8 cellular contexts compared by ENCODE assay signal in the genomic region with DNA sequence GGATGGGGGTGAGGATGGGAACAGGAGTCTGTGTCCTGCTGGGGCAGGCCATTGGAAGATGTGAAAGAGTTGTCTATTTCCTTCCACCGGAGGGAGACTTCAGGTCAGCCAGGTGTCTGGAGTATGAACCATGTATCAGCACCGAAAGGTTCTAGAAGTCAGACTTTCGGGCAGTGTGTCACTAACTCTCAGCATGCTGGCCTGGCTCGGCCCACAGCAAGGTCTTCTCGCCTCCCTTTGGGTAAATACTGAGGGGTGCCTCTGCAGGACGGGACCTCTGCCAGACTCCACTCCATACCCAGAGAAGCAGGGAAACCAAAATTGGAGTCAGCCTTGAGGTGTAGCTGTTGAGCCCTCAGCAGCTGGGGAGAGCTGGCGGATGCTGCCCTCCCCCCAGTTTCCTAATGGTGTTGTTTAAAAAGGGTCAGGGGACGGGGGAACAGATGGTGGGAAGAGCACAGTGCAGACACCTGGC. TPM values are rescaled to one million over a fixed set of nuclear protein-coding genes. Genes with fewer than 3 reads are reported as not detected.
DNase-seq lines count a peak whose midpoint lies in the region; ATAC-seq lines count a peak whose summit lies in the region.

No MANE protein-coding gene starts in this region.

- no peaks in the 10 kb centered on the region for H3K36me3 ChIP-seq in CD8-positive, alpha-beta memory T cell (ENCODE audit: insufficient read depth, low read length)

- no peak for DNase-seq in CD8-positive, alpha-beta memory T cell
- DNase-seq in T-helper 17 cell, result no peak
- no peak for DNase-seq in memory B cell (ENCODE audit: low spot score in 2 of 2)
- DNase-seq in glomerular visceral epithelial cell (ENCODE audit: extremely low spot score), result no peak
- no peak for DNase-seq in Kasumi-1 (lab: John Stamatoyannopoulos, UW)
- no peak for DNase-seq in stimulated activated CD4-positive, alpha-beta T cell treated with anti-CD3 and anti-CD28 coated beads, Interleukin-12 subunit alpha, Interleukin-12 subunit beta, amount 100 ng/mL, for 4 hours

- H3K9me3 ChIP-seq in CD8-positive, alpha-beta memory T cell (ENCODE audit: low read length), result no peaks in the 10 kb centered on the region
- no peaks in the 10 kb centered on the region for H3K9me3 ChIP-seq in T-helper 17 cell (ENCODE audit: control insufficient read depth, low read length, poor library complexity, severe bottlenecking)

- POLR2A ChIA-PET in CD8-positive, alpha-beta memory T cell (lab: Charles Lee), result interaction anchor here (1.3 to 1.8 kb wide), 2 partner anchors 9 to 137 kb away, joined by 3 to 4 read pairs; no protein-coding TSS in a partner anchor

- peak overlapping the region; percentile 37 to 97 (median 78) for H3K27ac Mint-ChIP-seq in CD8-positive, alpha-beta memory T cell
- H3K27ac Mint-ChIP-seq in T-helper 17 cell (peak overlapping the region; percentile 73), memory B cell (peak overlapping the region; percentile 95)

- ATAC-seq in GM21825 (IDR thresholded peaks at IDR 0.05; ENCODE audit: unreplicated experiment) (peak; percentile 25), T-helper 17 cell (no peak), memory B cell (ENCODE audit: low read depth) (peak; percentile 7), GM19463 (IDR thresholded peaks at IDR 0.05; ENCODE audit: unreplicated experiment) (no peak)

- H3K4me3 Mint-ChIP-seq in CD8-positive, alpha-beta memory T cell, result peak overlapping the region; percentile 86 to 98 (median 94)
- H3K4me3 Mint-ChIP-seq in T-helper 17 cell (peak overlapping the region; percentile 94), memory B cell (peak overlapping the region; percentile 99)

- H3K36me3 Mint-ChIP-seq in CD8-positive, alpha-beta memory T cell, result peaks cover 0 to 4% (median 0%) of the 10 kb centered on the region in 3 donors
- H3K36me3 Mint-ChIP-seq in T-helper 17 cell (ENCODE audit: low read depth) (peaks cover 2% of the 10 kb centered on the region), memory B cell (peaks cover 38% of the 10 kb centered on the region)

- no peaks in the 10 kb centered on the region for H3K9me3 Mint-ChIP-seq in CD8-positive, alpha-beta memory T cell
- no peaks in the 10 kb centered on the region for H3K9me3 Mint-ChIP-seq in memory B cell

- CTCF ChIA-PET in CD8-positive, alpha-beta memory T cell (lab: Charles Lee), result interaction anchor here (0.8 to 1.4 kb wide), 4 partner anchors 9 to 41 kb away, joined by 3 to 4 read pairs (median 4); no protein-coding TSS in a partner anchor

- peak overlapping the region; percentile 65 for H3K4me3 ChIP-seq in CD8-positive, alpha-beta memory T cell (ENCODE audit: low read length)

- peaks cover 37% of the 10 kb centered on the region for H3K4me1 ChIP-seq in CD8-positive, alpha-beta memory T cell (ENCODE audit: insufficient read depth, low read length)

- H3K27me3 ChIP-seq in CD8-positive, alpha-beta memory T cell (ENCODE audit: insufficient read depth, low read length, poor library complexity, severe bottlenecking), result no peaks in the 10 kb centered on the region

- peak overlapping the region; percentile 13 for H3K27ac ChIP-seq in CD8-positive, alpha-beta memory T cell (ENCODE audit: low read depth, low read length)

- H3K4me1 Mint-ChIP-seq in CD8-positive, alpha-beta memory T cell, result peaks cover 58 to 73% (median 65%) of the 10 kb centered on the region in 3 donors
- H3K4me1 Mint-ChIP-seq in T-helper 17 cell (peaks cover 34% of the 10 kb centered on the region), memory B cell (peaks cover 49% of the 10 kb centered on the region)

- H3K27me3 Mint-ChIP-seq in CD8-positive, alpha-beta memory T cell, result peaks cover 0 to 11% of the 10 kb centered on the region in 2 donors
- H3K27me3 Mint-ChIP-seq in T-helper 17 cell, result peaks cover 62% of the 10 kb centered on the region
- H3K27me3 Mint-ChIP-seq in memory B cell, result no peaks in the 10 kb centered on the region

RNA-seq across cellular contexts. Expression of a gene that starts 0.5 kb away (rescaled TPM):
- total RNA-seq in CD8-positive, alpha-beta memory T cell, result 10 to 100 TPM; 11.9 TPM
- polyA plus RNA-seq in CD8-positive, alpha-beta memory T cell, result 2.8 TPM
- 10 to 100 TPM in 1 of 2 donors, 1 to 10 TPM in 1; 9.7 to 25.3 TPM for total RNA-seq in T-helper 17 cell

RNA-seq across cellular contexts. Expression of a gene that starts 58.9 kb away (rescaled TPM):
- total RNA-seq in CD8-positive, alpha-beta memory T cell, result not detected
- 0.26 TPM for polyA plus RNA-seq in CD8-positive, alpha-beta memory T cell
- total RNA-seq in T-helper 17 cell, result not detected

Comparison
In these comparisons a context has a peak if more than half of its experiments do, and no peak if none do; other contexts are left out.
1. ATAC-seq: peak in GM21825 (single experiment) and memory B cell (single experiment); none in T-helper 17 cell (single experiment) and GM19463 (single experiment).
2. Peak in every context shown above with its lines, with median percentiles within 50 percentile points of each other: H3K27ac Mint-ChIP-seq and H3K4me3 Mint-ChIP-seq.